8 cellular contexts compared by ENCODE assay signal in genomic region chr17:41785876-41786226, GRCh38. TPM values are rescaled to one million over a fixed set of nuclear protein-coding genes. Genes with fewer than 3 reads are reported as not detected.
DNase-seq lines count a peak whose midpoint lies in the region; ATAC-seq and TF ChIP-seq lines count a peak whose summit lies in the region.

No MANE protein-coding gene starts in this region.

- H3K4me3 ChIP-seq in iPS-18c (ENCODE audit: insufficient read depth, low read depth, low read length) = peak overlapping the region; percentile 88
- peak overlapping the region; percentile 61 to 76 (median 64) for H3K4me3 ChIP-seq in stomach

- H3K36me3 Mint-ChIP-seq in activated naive CD4-positive, alpha-beta T cell treated with anti-CD3 and anti-CD28 coated beads, Interleukin-2, amount 50 U/mL, for 24 hours = no peaks in the 10 kb centered on the region
- no peaks in the 10 kb centered on the region for H3K36me3 Mint-ChIP-seq in activated naive CD8-positive, alpha-beta T cell treated with anti-CD3 and anti-CD28 coated beads for 36 hours

- no peak for DNase-seq in activated naive CD4-positive, alpha-beta T cell treated with anti-CD3 and anti-CD28 coated beads, Interleukin-2, amount 50 U/mL, for 16 hours
- DNase-seq in activated naive CD8-positive, alpha-beta T cell treated with anti-CD3 and anti-CD28 coated beads for 36 hours = no peak
- DNase-seq in stomach (peak; percentile 84), NCI-H1694 (lab: John Stamatoyannopoulos, UW) (no peak), NCI-H1048 (lab: John Stamatoyannopoulos, UW) (no peak)

- H3K27ac ChIP-seq in stomach = peak overlapping the region; percentile 93 to 99 (median 96)

- peaks cover 18% of the 10 kb centered on the region for H3K27me3 Mint-ChIP-seq in activated naive CD4-positive, alpha-beta T cell treated with anti-CD3 and anti-CD28 coated beads, Interleukin-2, amount 50 U/mL, for 24 hours
- peaks cover 39% of the 10 kb centered on the region for H3K27me3 Mint-ChIP-seq in activated naive CD8-positive, alpha-beta T cell treated with anti-CD3 and anti-CD28 coated beads for 36 hours

- 0 to 3% (median 1%) methylated on average over 12 to 21 of the region's 21 CpGs for WGBS in stomach, 5 donors

- peaks cover 0 to 29% (median 0%) of the 10 kb centered on the region in 3 donors for H3K27me3 ChIP-seq in stomach

- peaks cover 23% of the 10 kb centered on the region for H3K4me1 Mint-ChIP-seq in activated naive CD4-positive, alpha-beta T cell treated with anti-CD3 and anti-CD28 coated beads, Interleukin-2, amount 50 U/mL, for 24 hours
- H3K4me1 Mint-ChIP-seq in activated naive CD8-positive, alpha-beta T cell treated with anti-CD3 and anti-CD28 coated beads for 36 hours = peaks cover 29% of the 10 kb centered on the region

- no peak for ATAC-seq in HG03432 (IDR thresholded peaks at IDR 0.05; ENCODE audit: unreplicated experiment)

- peak overlapping the region; percentile 59 for H3K4me3 Mint-ChIP-seq in activated naive CD4-positive, alpha-beta T cell treated with anti-CD3 and anti-CD28 coated beads, Interleukin-2, amount 50 U/mL, for 24 hours
- H3K4me3 Mint-ChIP-seq in activated naive CD8-positive, alpha-beta T cell treated with anti-CD3 and anti-CD28 coated beads for 36 hours = peak overlapping the region; percentile 22

- TF ChIP-seq CTCF in stomach (IDR thresholded peaks at IDR 0.05) = peak in 1 of 7 experiments; percentile 8

- TF ChIP-seq EP300 in stomach (IDR thresholded peaks at IDR 0.05) = no peak

- peak in 1 of 4 donors; percentile 36 for TF ChIP-seq POLR2A in stomach (IDR thresholded peaks at IDR 0.05)

- no peak overlapping the region for H3K27ac Mint-ChIP-seq in activated naive CD4-positive, alpha-beta T cell treated with anti-CD3 and anti-CD28 coated beads, Interleukin-2, amount 50 U/mL, for 24 hours
- H3K27ac Mint-ChIP-seq in activated naive CD8-positive, alpha-beta T cell treated with anti-CD3 and anti-CD28 coated beads for 36 hours = no peak overlapping the region

- intact Hi-C loops in stomach (cut with DNase I; ENCODE audit: low total_unique reads) = no loop called here

- H3K9me3 ChIP-seq in iPS-18c (ENCODE audit: control insufficient read depth, insufficient read depth, low read length) (no peaks in the 10 kb centered on the region), stomach (no peaks in the 10 kb centered on the region)

- H3K36me3 ChIP-seq in stomach = no peaks in the 10 kb centered on the region

- H3K4me1 ChIP-seq in stomach = peaks cover 37 to 65% (median 59%) of the 10 kb centered on the region in 4 donors

- H3K9me3 Mint-ChIP-seq in activated naive CD4-positive, alpha-beta T cell treated with anti-CD3 and anti-CD28 coated beads, Interleukin-2, amount 50 U/mL, for 24 hours = no peaks in the 10 kb centered on the region
- H3K9me3 Mint-ChIP-seq in activated naive CD8-positive, alpha-beta T cell treated with anti-CD3 and anti-CD28 coated beads for 36 hours = no peaks in the 10 kb centered on the region

RNA-seq across cellular contexts. Expression of gene JUP, which starts 0.7 kb away (rescaled TPM):
- 1 to 10 TPM; 2.7 to 3.7 TPM for total RNA-seq in activated naive CD8-positive, alpha-beta T cell treated with anti-CD3 and anti-CD28 coated beads for 36 hours
- 100 to 1,000 TPM in 1 of 5 donors, 10 to 100 TPM in 4; 59.5 to 248 (median 84.8) TPM for total RNA-seq in stomach
- polyA plus RNA-seq in stomach = 100 to 1,000 TPM in 2 of 3 donors, 10 to 100 TPM in 1; 85.7 to 163 (median 154) TPM

RNA-seq across cellular contexts. Expression of gene P3H4, which starts 25.9 kb away (rescaled TPM):
- 1 to 10 TPM; 1.5 to 1.8 TPM for total RNA-seq in activated naive CD8-positive, alpha-beta T cell treated with anti-CD3 and anti-CD28 coated beads for 36 hours
- total RNA-seq in stomach = 10 to 100 TPM in 3 of 5 donors, 1 to 10 TPM in 2; 4.0 to 64.6 (median 11.4) TPM
- polyA plus RNA-seq in stomach = 1 to 10 TPM; 4.7 to 7.3 (median 6.3) TPM

RNA-seq across cellular contexts. Expression of gene FKBP10, which starts 27.0 kb away (rescaled TPM):
- total RNA-seq in activated naive CD8-positive, alpha-beta T cell treated with anti-CD3 and anti-CD28 coated beads for 36 hours = under 1 TPM; 0.48 to 0.89 TPM
- total RNA-seq in stomach = 10 to 100 TPM in 3 of 5 donors, 1 to 10 TPM in 2; 4.6 to 45.3 (median 20.1) TPM
- 10 to 100 TPM in 2 of 3 donors, 1 to 10 TPM in 1; 8.9 to 17.0 (median 12.8) TPM for polyA plus RNA-seq in stomach

RNA-seq across cellular contexts. Expression of gene NT5C3B, which starts 50.2 kb away (rescaled TPM):
- total RNA-seq in activated naive CD8-positive, alpha-beta T cell treated with anti-CD3 and anti-CD28 coated beads for 36 hours = 10 to 100 TPM; 52.8 to 56.7 TPM
- total RNA-seq in stomach = 10 to 100 TPM in 4 of 5 donors, 1 to 10 TPM in 1; 9.8 to 79.5 (median 31.4) TPM
- polyA plus RNA-seq in stomach = 10 to 100 TPM; 70.6 to 80.7 (median 77.0) TPM

RNA-seq across cellular contexts. Expression of gene HAP1, which starts 51.4 kb away (rescaled TPM):
- total RNA-seq in activated naive CD8-positive, alpha-beta T cell treated with anti-CD3 and anti-CD28 coated beads for 36 hours = under 1 TPM in 1 of 2 experiments, not detected in 1; 0.08 TPM
- total RNA-seq in stomach = under 1 TPM in 1 of 5 donors, not detected in 4; 0.55 TPM
- under 1 TPM; 0.31 to 0.85 (median 0.44) TPM for polyA plus RNA-seq in stomach

Comparison
In these comparisons a context has a peak if more than half of its experiments do, and no peak if none do; other contexts are left out.
1. RNA of gene JUP, which starts 0.7 kb away (total RNA-seq): 59.5 to 248 TPM in stomach; 2.7 to 3.7 TPM in activated naive CD8-positive, alpha-beta T cell treated with anti-CD3 and anti-CD28 coated beads for 36 hours; every median in the first group is over 10 times any median in the second.